ENCODE assay signal across 8 cellular contexts in the genomic region with DNA sequence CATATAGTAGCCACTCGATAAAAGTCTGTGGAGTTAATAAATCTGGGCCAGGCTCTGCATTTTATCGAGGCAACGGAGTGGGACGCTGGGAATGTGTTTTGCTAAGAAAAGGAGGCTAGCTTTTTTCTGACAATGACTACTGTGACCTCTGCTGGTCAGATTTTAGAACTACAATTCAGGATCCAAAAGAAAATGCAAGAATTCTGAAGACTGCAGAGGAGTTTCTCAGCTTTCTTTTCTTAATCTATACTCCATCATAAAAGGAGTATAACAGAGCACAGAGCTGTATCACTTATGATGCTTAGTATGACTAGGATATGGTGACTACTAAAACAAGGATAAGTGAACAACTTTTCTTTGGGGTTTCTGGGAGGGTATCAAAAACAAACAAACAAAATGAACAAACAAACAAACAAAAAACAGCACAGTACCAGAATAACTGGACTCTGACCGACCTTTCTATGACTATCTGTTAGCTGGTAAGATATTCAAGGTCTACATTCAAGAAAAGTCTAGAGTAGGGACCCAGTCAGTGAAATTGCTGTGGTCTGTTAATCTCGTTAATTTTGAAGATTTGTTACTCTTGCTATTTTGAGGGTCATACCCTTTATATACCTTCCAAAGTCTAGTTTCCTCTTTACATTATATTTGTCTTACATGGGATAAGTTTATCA. TPM values are rescaled to one million over a fixed set of nuclear protein-coding genes. Genes with fewer than 3 reads are reported as not detected.
DNase-seq lines count a peak whose midpoint lies in the region; ATAC-seq and TF ChIP-seq lines count a peak whose summit lies in the region.

No MANE protein-coding gene starts in this region.

- no peak for TF ChIP-seq POLR2A in esophagus muscularis mucosa (IDR thresholded peaks at IDR 0.05; ENCODE audit: low read depth)

- peak; percentile 8 for DNase-seq in activated CD4-positive, alpha-beta T cell treated with anti-CD3 and anti-CD28 coated beads, Interleukin-2, amount 10 ng/mL, durations not matched to agents 7 days and 5 days
- no peak for DNase-seq in activated CD4-positive, alpha-beta T cell treated with anti-CD3 and anti-CD28 coated beads for 48 hours
- DNase-seq in RWPE1 (ENCODE audit: low spot score) (peak; percentile 24), esophagus muscularis mucosa (ENCODE audit: extremely low spot score) (no peak), nephron progenitor cell (peak; percentile 41)

- CTCF ChIA-PET in activated CD4-positive, alpha-beta T cell treated with anti-CD3 and anti-CD28 coated beads, Interleukin-2, amount 10 ng/mL, durations not matched to agents 7 days and 5 days (lab: Charles Lee), result no interaction called here
- CTCF ChIA-PET in RWPE1 (lab: Yijun Ruan, JAX), result interaction anchor here (0.5 to 1.9 kb wide), 25 partner anchors 10 to 1618 kb away, joined by 3 to 11 read pairs (median 4); no protein-coding TSS in a partner anchor

- H3K27me3 Mint-ChIP-seq in activated CD4-positive, alpha-beta T cell treated with anti-CD3 and anti-CD28 coated beads, Interleukin-2, amount 10 ng/mL, durations not matched to agents 7 days and 5 days, result peaks cover 6% of the 10 kb centered on the region
- peaks cover 4% of the 10 kb centered on the region for H3K27me3 Mint-ChIP-seq in nephron progenitor cell (ENCODE audit: low read depth, poor library complexity)

- no peaks in the 10 kb centered on the region for H4K20me1 ChIP-seq in KMS-11 (ENCODE audit: insufficient read depth)

- H3K4me3 ChIP-seq in KMS-11 (IDR thresholded peaks at IDR 0.05; ENCODE audit: insufficient read depth, low read depth, low read length), result no peak overlapping the region
- H3K4me3 ChIP-seq in esophagus muscularis mucosa, result no peak overlapping the region

- peak overlapping the region; percentile 41; the same call in 1 of the 2 replicates for H3K4me2 ChIP-seq in KMS-11

- H3K27ac Mint-ChIP-seq in activated CD4-positive, alpha-beta T cell treated with anti-CD3 and anti-CD28 coated beads, Interleukin-2, amount 10 ng/mL, durations not matched to agents 7 days and 5 days, result no peak overlapping the region
- no peak overlapping the region for H3K27ac Mint-ChIP-seq in nephron progenitor cell

- H3K4me3 Mint-ChIP-seq in activated CD4-positive, alpha-beta T cell treated with anti-CD3 and anti-CD28 coated beads, Interleukin-2, amount 10 ng/mL, durations not matched to agents 7 days and 5 days, result no peak overlapping the region
- no peak overlapping the region for H3K4me3 Mint-ChIP-seq in nephron progenitor cell

- ATAC-seq in GM19328 (IDR thresholded peaks at IDR 0.05; ENCODE audit: unreplicated experiment) (no peak), GM18861 (IDR thresholded peaks at IDR 0.05; ENCODE audit: unreplicated experiment) (no peak)

- H3K4me1 Mint-ChIP-seq in activated CD4-positive, alpha-beta T cell treated with anti-CD3 and anti-CD28 coated beads, Interleukin-2, amount 10 ng/mL, durations not matched to agents 7 days and 5 days, result no peaks in the 10 kb centered on the region
- no peaks in the 10 kb centered on the region for H3K4me1 Mint-ChIP-seq in nephron progenitor cell

- intact Hi-C loops in esophagus muscularis mucosa (cut with DNase I), result loop anchor here (2.0 kb wide), 1 partner anchor 152 kb away; no protein-coding TSS in a partner anchor

- no peaks in the 10 kb centered on the region for H3K27me3 ChIP-seq in KMS-11 (ENCODE audit: insufficient read depth, low read depth)
- H3K27me3 ChIP-seq in esophagus muscularis mucosa, result no peaks in the 10 kb centered on the region

- no peaks in the 10 kb centered on the region for H3K9me3 Mint-ChIP-seq in activated CD4-positive, alpha-beta T cell treated with anti-CD3 and anti-CD28 coated beads, Interleukin-2, amount 10 ng/mL, durations not matched to agents 7 days and 5 days
- H3K9me3 Mint-ChIP-seq in nephron progenitor cell, result no peaks in the 10 kb centered on the region

- TF ChIP-seq EP300 in esophagus muscularis mucosa (IDR thresholded peaks at IDR 0.05), result no peak

- no peaks in the 10 kb centered on the region for H3K9me3 ChIP-seq in esophagus muscularis mucosa

- POLR2A ChIA-PET in activated CD4-positive, alpha-beta T cell treated with anti-CD3 and anti-CD28 coated beads, Interleukin-2, amount 10 ng/mL, durations not matched to agents 7 days and 5 days (lab: Charles Lee), result no interaction called here
- POLR2A ChIA-PET in RWPE1 (lab: Yijun Ruan, JAX; ENCODE audit: low non-redundant PET), result no interaction called here

- no peaks in the 10 kb centered on the region for H3K79me2 ChIP-seq in KMS-11 (ENCODE audit: insufficient read depth, low read depth)

- H3K27ac ChIP-seq in KMS-11, result no peak overlapping the region
- H3K27ac ChIP-seq in RWPE1, result no peak overlapping the region
- no peak overlapping the region for H3K27ac ChIP-seq in esophagus muscularis mucosa (replicated peaks in 1 of 4)

- no peak overlapping the region for H3K9ac ChIP-seq in KMS-11

- WGBS in esophagus muscularis mucosa, result 21% methylated on average over 6 of the region's 6 CpGs

- no peaks in the 10 kb centered on the region for H3K36me3 Mint-ChIP-seq in activated CD4-positive, alpha-beta T cell treated with anti-CD3 and anti-CD28 coated beads, Interleukin-2, amount 10 ng/mL, durations not matched to agents 7 days and 5 days (ENCODE audit: low read depth)
- H3K36me3 Mint-ChIP-seq in nephron progenitor cell (ENCODE audit: low read depth), result peaks cover 19% of the 10 kb centered on the region

- peak; percentile 90 for TF ChIP-seq CTCF in KMS-11 (conservative IDR thresholded peaks at IDR 0.05; ENCODE audit: low read depth, low read length)
- peak; percentile 75 for TF ChIP-seq CTCF in RWPE1 (conservative IDR thresholded peaks at IDR 0.05; ENCODE audit: low read depth)
- TF ChIP-seq CTCF in esophagus muscularis mucosa (IDR thresholded peaks at IDR 0.05), result peak; percentile 65 to 83 (median 70)
- TF ChIP-seq CTCF in nephron progenitor cell (IDR thresholded peaks at IDR 0.05), result peak; percentile 63

- H3K36me3 ChIP-seq in KMS-11 (ENCODE audit: insufficient read depth) (no peaks in the 10 kb centered on the region), esophagus muscularis mucosa (no peaks in the 10 kb centered on the region)

- peak overlapping the region; percentile 64 for H2AFZ ChIP-seq in KMS-11 (ENCODE audit: low read depth)

- no peaks in the 10 kb centered on the region for H3K4me1 ChIP-seq in KMS-11 (ENCODE audit: low read depth, poor library complexity, severe bottlenecking)
- peaks cover 0 to 4% (median 0%) of the 10 kb centered on the region in 4 donors for H3K4me1 ChIP-seq in esophagus muscularis mucosa

RNA-seq across cellular contexts. Expression of a gene that starts 46.2 kb away (rescaled TPM):
- not detected for total RNA-seq in activated CD4-positive, alpha-beta T cell treated with anti-CD3 and anti-CD28 coated beads, Interleukin-2, amount 10 ng/mL, durations not matched to agents 7 days and 5 days
- not detected for total RNA-seq in esophagus muscularis mucosa

Comparison
In these comparisons a context has a peak if more than half of its experiments do, and no peak if none do; other contexts are left out.
1. DNase-seq: peak in activated CD4-positive, alpha-beta T cell treated with anti-CD3 and anti-CD28 coated beads, Interleukin-2, amount 10 ng/mL, durations not matched to agents 7 days and 5 days (single experiment), RWPE1 (single experiment) and nephron progenitor cell (single experiment); none in activated CD4-positive, alpha-beta T cell treated with anti-CD3 and anti-CD28 coated beads for 48 hours (single experiment) and esophagus muscularis mucosa (single experiment).
2. Peak in every context shown above with its lines, with median percentiles within 50 percentile points of each other: CTCF ChIP-seq.